In the genomic region with DNA sequence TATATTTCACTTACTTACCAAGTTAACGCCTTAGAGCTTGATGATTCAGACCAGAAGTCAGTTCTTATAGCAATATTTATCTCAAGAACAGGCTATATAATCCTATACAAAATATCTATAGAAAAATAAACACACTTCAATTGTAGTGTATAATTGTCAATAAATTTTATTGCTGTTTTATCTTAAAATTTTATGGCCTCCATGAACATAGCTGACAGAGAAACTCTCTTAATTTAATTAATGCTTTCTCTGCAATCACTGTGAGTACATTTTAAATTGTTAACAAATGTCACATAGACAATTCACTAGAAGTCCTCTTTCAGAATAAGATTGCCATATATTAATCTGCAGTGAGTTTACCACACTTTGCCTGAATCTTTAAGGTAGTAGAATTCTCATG, we compare ENCODE assay signal across 10 cellular contexts.
"Had no signal": no experiment of that assay in that cellular context is flagged by ENCODE, and none has a peak within 500 bp of the region (broad histone marks: within the 10 kb centered on the region; RNA-seq: fewer than 3 reads in every experiment).

No MANE protein-coding gene starts in this region.

- H3K9ac ChIP-seq: GM23248 had no signal

- H3K27ac Mint-ChIP-seq: HFFc6 had no signal

- H2AFZ ChIP-seq: GM23248 had no signal

- H3K4me3 ChIP-seq: GM23248, HAP-1, K562 had no signal

- DNase-seq: GM23248, GOT3, H7, HFFc6, IMR-90, KG1 had no signal

- H3K27ac ChIP-seq: GM23248, HL-60 had no signal

- H3K4me3 Mint-ChIP-seq: HFFc6 had no signal

- ATAC-seq: HCT116, K562 had no signal

- H3K36me3 ChIP-seq: HAP-1 had no signal
